In genomic region chr10:132452651-132453469, GRCh38 we compare ENCODE assay signal across 8 cellular contexts. TPM values are rescaled to one million over a fixed set of nuclear protein-coding genes. Genes with fewer than 3 reads are reported as not detected.
A peak's percentile ranks its signal among the peaks of the same experiment; 100 is the strongest.
DNase-seq lines count a peak whose midpoint lies in the region; ATAC-seq and TF ChIP-seq lines count a peak whose summit lies in the region.

No MANE protein-coding gene starts in this region.

- H4K20me1 ChIP-seq in MM.1S (ENCODE audit: insufficient read depth, low read length), result no peaks in the 10 kb centered on the region

- H3K4me1 ChIP-seq in HEK293 (ENCODE audit: control insufficient read depth, insufficient read depth, low read length) (no peaks in the 10 kb centered on the region; the same call in 1 of the 2 replicates), MM.1S (ENCODE audit: low read length) (peaks cover 12% of the 10 kb centered on the region), gastrocnemius medialis (peaks cover 8 to 15% of the 10 kb centered on the region in 2 donors)

- H3K27me3 Mint-ChIP-seq in T-helper 2 cell treated with Interferon-gamma antibody and Interleukin-4, amounts not matched to agents 5 μg/mL and 100 μg/mL, for 36 hours (ENCODE audit: low read depth), result no peaks in the 10 kb centered on the region

- H3K27ac ChIP-seq in HEK293 (ENCODE audit: extremely low read depth, low read depth, low read length) (no peak overlapping the region), MM.1S (ENCODE audit: low read length) (peak overlapping the region; percentile 41; the same call in 1 of the 2 replicates), gastrocnemius medialis (peak overlapping the region in 1 of 4 donors; percentile 11)

- H3K4me3 ChIP-seq in GM12865 (ENCODE audit: low read depth, low read length) (no peak overlapping the region), HEK293 (ENCODE audit: low read depth, low read length) (no peak overlapping the region), MM.1S (ENCODE audit: low read length) (peak overlapping the region; percentile 31; the same call in 1 of the 2 replicates), gastrocnemius medialis (peak overlapping the region in 3 of 4 donors; percentile 3 to 43 (median 37))

- H3K27me3 ChIP-seq in MM.1S (replicated peaks; ENCODE audit: insufficient read depth, low read length) (no peaks in the 10 kb centered on the region), gastrocnemius medialis (no peaks in the 10 kb centered on the region)

- H3K4me3 Mint-ChIP-seq in T-helper 2 cell treated with Interferon-gamma antibody and Interleukin-4, amounts not matched to agents 5 μg/mL and 100 μg/mL, for 36 hours, result peak overlapping the region; percentile 51

- DNase-seq in GM12865 (ENCODE audit: low read depth) (peak; percentile 83), MM.1S (peak; percentile 66), anterior cingulate cortex (lab: John Stamatoyannopoulos, UW) (peak in 43 of 58 donors; percentile 16 to 75 (median 41)), hypothalamus (lab: John Stamatoyannopoulos, UW) (peak in 32 of 51 donors; percentile 10 to 81 (median 46)), gastrocnemius medialis (peak; percentile 36 to 71), foreskin melanocyte (no peak)
- peak; percentile 79 for DNase-seq in T-helper 2 cell treated with Interferon-gamma antibody and Interleukin-4, amounts not matched to agents 5 μg/mL and 100 μg/mL, for 36 hours (ENCODE audit: low spot score)

- peaks cover 12% of the 10 kb centered on the region for H3K4me1 Mint-ChIP-seq in T-helper 2 cell treated with Interferon-gamma antibody and Interleukin-4, amounts not matched to agents 5 μg/mL and 100 μg/mL, for 36 hours (ENCODE audit: low read depth)

- no peaks in the 10 kb centered on the region for H3K36me3 Mint-ChIP-seq in T-helper 2 cell treated with Interferon-gamma antibody and Interleukin-4, amounts not matched to agents 5 μg/mL and 100 μg/mL, for 36 hours (ENCODE audit: low read depth)

- intact Hi-C loops in gastrocnemius medialis (cut with DNase I; ENCODE audit: low total_unique reads), result loop anchor here (1.0 to 2.0 kb wide), 2 partner anchors 65 to 230 kb away; no protein-coding TSS in a partner anchor

- H3K79me2 ChIP-seq in MM.1S (ENCODE audit: low read length), result no peaks in the 10 kb centered on the region

- H3K36me3 ChIP-seq in HEK293 (ENCODE audit: control insufficient read depth in 2 of 2, insufficient read depth in 1 of 2, low read length in 2 of 2) (no peaks in the 10 kb centered on the region), MM.1S (replicated peaks; ENCODE audit: insufficient read depth, low read length) (no peaks in the 10 kb centered on the region), gastrocnemius medialis (no peaks in the 10 kb centered on the region)

- ATAC-seq in gastrocnemius medialis, result peak; percentile 31 to 68

- peak overlapping the region; percentile 58; the same call in 1 of the 2 replicates for H2AFZ ChIP-seq in MM.1S (ENCODE audit: low read length)

- peak overlapping the region; percentile 54; the same call in 1 of the 2 replicates for H3K4me2 ChIP-seq in MM.1S (ENCODE audit: low read depth, low read length)

- H3K9me3 ChIP-seq in HEK293 (ENCODE audit: control insufficient read depth, insufficient read depth, low read depth, low read length) (no peaks in the 10 kb centered on the region), MM.1S (replicated peaks; ENCODE audit: insufficient read depth, low read length) (no peaks in the 10 kb centered on the region), gastrocnemius medialis (no peaks in the 10 kb centered on the region)

- CTCF ChIA-PET in HEK293 (lab: Yijun Ruan, JAX), result interaction anchor here (0.6 to 1.9 kb wide), 4 partner anchors 41 to 91 kb away, joined by 3 to 7 read pairs (median 4); no protein-coding TSS in a partner anchor

- POLR2A ChIA-PET in HEK293 (lab: Yijun Ruan, JAX), result no interaction called here

- TF ChIP-seq POLR2A in gastrocnemius medialis (IDR thresholded peaks at IDR 0.05), result no peak

- TF ChIP-seq CTCF in GM12865 (IDR thresholded peaks at IDR 0.05; ENCODE audit: insufficient read depth, low read depth, low read length, missing control alignments) (peak; percentile 84), HEK293 (tag by site-specific recombination; IDR thresholded peaks at IDR 0.05) (peak; percentile 62; the same call in 1 of the 2 replicates), MM.1S (IDR thresholded peaks at IDR 0.05; ENCODE audit: low read length) (peak; percentile 61), gastrocnemius medialis (IDR thresholded peaks at IDR 0.05 in 4 of 5, conservative IDR thresholded peaks at IDR 0.05 in 1 of 5) (peak; percentile 90 to 99 (median 98))

- H3F3A ChIP-seq in MM.1S (ENCODE audit: insufficient read depth, low read length), result no peaks in the 10 kb centered on the region

- in situ Hi-C loops in gastrocnemius medialis (cut with MboI; ENCODE audit: low sequenced_read_pairs in 4 of 4), result loop anchor here (5.0 to 25.0 kb wide), 5 partner anchors 66 to 241 kb away; no protein-coding TSS in a partner anchor

- peak overlapping the region; percentile 40; the same call in 1 of the 2 replicates for H3K9ac ChIP-seq in MM.1S (ENCODE audit: low read length)

- H3K9me3 Mint-ChIP-seq in T-helper 2 cell treated with Interferon-gamma antibody and Interleukin-4, amounts not matched to agents 5 μg/mL and 100 μg/mL, for 36 hours, result no peaks in the 10 kb centered on the region

- no peaks in the 10 kb centered on the region for H3K9me2 ChIP-seq in MM.1S (replicated peaks; ENCODE audit: insufficient read depth, low read length)

- peak overlapping the region; percentile 83 for H3K27ac Mint-ChIP-seq in T-helper 2 cell treated with Interferon-gamma antibody and Interleukin-4, amounts not matched to agents 5 μg/mL and 100 μg/mL, for 36 hours

TF ChIP-seq in HEK293, 187 proteins besides CTCF, POLR2A, EP300 and RAD21 (continues in another document):
- TF ChIP-seq ZBTB48 (tag by site-specific recombination; IDR thresholded peaks at IDR 0.05) (0 out of 2 replicates have a peak, but pooled peaks have one; percentile 53), GLIS2 (tag by site-specific recombination; IDR thresholded peaks at IDR 0.05) (peak; percentile 84), ZNF423 (tag by site-specific recombination; IDR thresholded peaks at IDR 0.05) (no peak), ZBTB7A (tag by site-specific recombination; IDR thresholded peaks at IDR 0.05; ENCODE audit: low read depth) (peak; percentile 63; the same call in 1 of the 2 replicates), ZFP37 (tag by site-specific recombination; IDR thresholded peaks at IDR 0.05) (no peak), ZNF768 (tag by site-specific recombination; IDR thresholded peaks at IDR 0.05) (no peak), SP3 (tag by site-specific recombination; IDR thresholded peaks at IDR 0.05) (peak; percentile 86), YY1 (tag by site-specific recombination; IDR thresholded peaks at IDR 0.05) (no peak), ZBTB20 (tag by site-specific recombination; IDR thresholded peaks at IDR 0.05) (peak; percentile 77), AEBP2 (tag by site-specific recombination; IDR thresholded peaks at IDR 0.05; ENCODE audit: borderline replicate concordance) (no peak), ZNF692 (tag by site-specific recombination; IDR thresholded peaks at IDR 0.05) (peak; percentile 49; the same call in 1 of the 2 replicates), ZNF837 (tag by site-specific recombination; IDR thresholded peaks at IDR 0.05) (no peak), ZSCAN23 (tag by site-specific recombination; IDR thresholded peaks at IDR 0.05) (no peak), ZNF140 (tag by site-specific recombination; IDR thresholded peaks at IDR 0.05) (no peak), ZIC2 (tag by site-specific recombination; IDR thresholded peaks at IDR 0.05) (peak; percentile 56; the same call in 1 of the 2 replicates), ZXDB (tag by site-specific recombination; IDR thresholded peaks at IDR 0.05) (peak; percentile 95), ZBTB26 (tag by site-specific recombination; optimal IDR thresholded peaks at IDR 0.05) (peak; percentile 69)

RNA-seq across cellular contexts. Expression of gene PWWP2B, which starts 55.9 kb away (rescaled TPM):
- 10 to 100 TPM; 22.7 to 30.9 (median 24.4) TPM for total RNA-seq in gastrocnemius medialis

Comparison
In these comparisons a context has a peak if more than half of its experiments do, and no peak if none do; other contexts are left out.
1. H3K4me3 ChIP-seq: peak in MM.1S (single experiment) and gastrocnemius medialis (3 of 4); none in GM12865 (single experiment) and HEK293 (single experiment).
2. Peak in every context shown above with its lines, with median percentiles within 50 percentile points of each other: CTCF ChIP-seq.